8 cellular contexts compared by ENCODE assay signal in the genomic region with DNA sequence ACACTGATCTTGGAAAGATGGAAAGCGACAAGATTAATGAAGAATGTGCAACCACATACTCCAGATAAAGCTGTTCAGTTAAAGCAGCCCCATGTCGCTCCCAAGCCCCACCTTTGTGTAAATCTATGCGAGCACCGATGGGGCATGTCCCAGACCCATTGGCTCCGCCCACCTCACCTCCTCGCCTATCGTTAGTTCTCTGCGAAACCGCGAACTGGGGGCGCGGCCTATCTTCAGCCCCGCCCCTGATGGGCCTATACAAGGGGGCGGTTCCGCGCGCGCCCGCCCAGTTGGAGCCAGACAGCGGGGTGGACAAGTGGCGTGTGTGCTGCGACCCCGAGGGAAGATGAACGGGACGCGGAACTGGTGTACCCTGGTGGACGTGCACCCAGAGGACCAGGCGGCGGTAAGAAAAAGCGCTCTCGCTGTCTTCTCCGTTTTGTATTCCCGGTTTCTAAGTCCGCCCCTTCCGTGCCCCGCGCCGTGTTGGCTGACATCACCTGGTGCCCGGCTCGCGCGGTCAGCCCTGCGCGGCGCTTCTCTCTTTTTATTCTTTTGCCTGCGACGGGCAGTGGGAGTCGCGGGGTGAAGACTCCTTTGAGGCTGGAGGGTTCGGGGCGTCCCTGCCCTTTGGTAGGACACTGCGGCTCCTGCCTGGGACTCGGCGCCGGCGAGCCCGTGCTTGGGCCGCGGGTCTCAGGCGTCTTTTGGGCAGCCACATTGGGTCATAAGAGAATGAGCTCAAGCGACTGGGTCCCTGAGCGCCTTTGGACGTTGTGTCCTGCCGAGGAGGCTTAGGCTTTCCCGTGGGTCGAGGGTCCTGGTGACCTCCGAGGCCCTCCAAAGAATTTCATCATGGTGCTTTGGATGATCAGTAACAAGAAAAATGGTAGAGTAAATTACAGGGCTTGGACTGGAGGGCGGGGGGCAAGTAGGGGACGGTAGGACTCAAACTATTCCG. TPM values are rescaled to one million over a fixed set of nuclear protein-coding genes. Genes with fewer than 3 reads are reported as not detected.
DNase-seq lines count a peak whose midpoint lies in the region; ATAC-seq lines count a peak whose summit lies in the region.

A gene with protein sequence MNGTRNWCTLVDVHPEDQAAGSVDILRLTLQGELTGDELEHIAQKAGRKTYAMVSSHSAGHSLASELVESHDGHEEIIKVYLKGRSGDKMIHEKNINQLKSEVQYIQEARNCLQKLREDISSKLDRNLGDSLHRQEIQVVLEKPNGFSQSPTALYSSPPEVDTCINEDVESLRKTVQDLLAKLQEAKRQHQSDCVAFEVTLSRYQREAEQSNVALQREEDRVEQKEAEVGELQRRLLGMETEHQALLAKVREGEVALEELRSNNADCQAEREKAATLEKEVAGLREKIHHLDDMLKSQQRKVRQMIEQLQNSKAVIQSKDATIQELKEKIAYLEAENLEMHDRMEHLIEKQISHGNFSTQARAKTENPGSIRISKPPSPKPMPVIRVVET (plus strand): TSS at position 289 of the 961 bp plus-strand sequence. CDS start 58 bp downstream, at position 347.

- peaks cover 0 to 11% (median 0%) of the 10 kb centered on the region in 11 experiments; a peak in 3 of 22 replicates for H3K36me3 ChIP-seq in BLaER1 treated with 17β-estradiol and CSF1 and Interleukin-3, amounts not matched to agents 10 nM and 100 nM

- ATAC-seq in GM19351 (IDR thresholded peaks at IDR 0.05; ENCODE audit: unreplicated experiment) (peak; percentile 95), HG03520 (IDR thresholded peaks at IDR 0.05; ENCODE audit: unreplicated experiment) (peak; percentile 89)
- peak; percentile 97 for ATAC-seq in activated CD8-positive, alpha-beta T cell treated with anti-CD3 and anti-CD28 coated beads, Interleukin-2, amount 10 ng/mL, durations not matched to agents 7 days and 5 days

- H3K4me1 Mint-ChIP-seq in activated CD8-positive, alpha-beta T cell treated with anti-CD3 and anti-CD28 coated beads, Interleukin-2, amount 10 ng/mL, durations not matched to agents 7 days and 5 days (ENCODE audit: low read depth), result peaks cover 22% of the 10 kb centered on the region

- no peaks in the 10 kb centered on the region for H3K36me3 Mint-ChIP-seq in activated CD8-positive, alpha-beta T cell treated with anti-CD3 and anti-CD28 coated beads, Interleukin-2, amount 10 ng/mL, durations not matched to agents 7 days and 5 days (ENCODE audit: low read depth)

- peaks cover 26 to 37% (median 34%) of the 10 kb centered on the region in 11 experiments for H3K27me3 ChIP-seq in BLaER1 treated with 17β-estradiol and CSF1 and Interleukin-3, amounts not matched to agents 10 nM and 100 nM

- peak; percentile 97 for DNase-seq in NCI-H748 (lab: John Stamatoyannopoulos, UW; ENCODE audit: unreplicated experiment)
- peak; percentile 94 for DNase-seq in activated CD8-positive, alpha-beta T cell treated with anti-CD3 and anti-CD28 coated beads, Interleukin-2, amount 10 ng/mL, durations not matched to agents 7 days and 5 days
- peak; percentile 92 for DNase-seq in effector CD4-positive, alpha-beta T cell
- DNase-seq in medulla oblongata (ENCODE audit: extremely low spot score), result peak; percentile 91
- DNase-seq in stimulated activated CD8-positive, alpha-beta memory T cell treated with anti-CD3 and anti-CD28 coated beads, Interleukin-12 subunit alpha, Interleukin-12 subunit beta, amount 100 ng/mL, for 1 hour (ENCODE audit: low read depth), result peak; percentile 86

- H3K4me3 Mint-ChIP-seq in activated CD8-positive, alpha-beta T cell treated with anti-CD3 and anti-CD28 coated beads, Interleukin-2, amount 10 ng/mL, durations not matched to agents 7 days and 5 days, result peak within 1 kb of the TSS; percentile 87

- peak within 1 kb of the TSS; percentile 53 to 72 (median 62) for H3K4me3 ChIP-seq in BLaER1 treated with 17β-estradiol and CSF1 and Interleukin-3, amounts not matched to agents 10 nM and 100 nM

- H3K27ac Mint-ChIP-seq in activated CD8-positive, alpha-beta T cell treated with anti-CD3 and anti-CD28 coated beads, Interleukin-2, amount 10 ng/mL, durations not matched to agents 7 days and 5 days, result peak within 1 kb of the TSS; percentile 43

- H3K9ac ChIP-seq in BLaER1 treated with 17β-estradiol and CSF1 and Interleukin-3, amounts not matched to agents 10 nM and 100 nM, result peak within 1 kb of the TSS in 10 of 11 experiments; percentile 43 to 69 (median 54); a peak in 20 of 22 replicates

- POLR2A ChIA-PET in activated CD8-positive, alpha-beta T cell treated with anti-CD3 and anti-CD28 coated beads, Interleukin-2, amount 10 ng/mL, durations not matched to agents 7 days and 5 days (lab: Charles Lee), result interaction anchor here (0.6 to 1.2 kb wide), 3 partner anchors 19 to 344 kb away, joined by 3 to 4 read pairs (median 3); a partner anchor contains a TSS

- H3K4me1 ChIP-seq in BLaER1 treated with 17β-estradiol and CSF1 and Interleukin-3, amounts not matched to agents 10 nM and 100 nM, result peaks cover 12 to 23% (median 19%) of the 10 kb centered on the region in 10 experiments

- CTCF ChIA-PET in activated CD8-positive, alpha-beta T cell treated with anti-CD3 and anti-CD28 coated beads, Interleukin-2, amount 10 ng/mL, durations not matched to agents 7 days and 5 days (lab: Charles Lee), result interaction anchor here (1.4 to 1.8 kb wide), 4 partner anchors 54 to 296 kb away, joined by 3 to 7 read pairs (median 4); no protein-coding TSS in a partner anchor

- H3K9me3 ChIP-seq in BLaER1 treated with 17β-estradiol and CSF1 and Interleukin-3, amounts not matched to agents 10 nM and 100 nM (replicated peaks in 1 of 11), result peaks cover 0 to 11% (median 0%) of the 10 kb centered on the region in 11 experiments; a peak in 2 of 22 replicates

- H3K9me3 Mint-ChIP-seq in activated CD8-positive, alpha-beta T cell treated with anti-CD3 and anti-CD28 coated beads, Interleukin-2, amount 10 ng/mL, durations not matched to agents 7 days and 5 days (ENCODE audit: insufficient read depth), result no peaks in the 10 kb centered on the region

- 0 out of 22 replicates have a peak, but pooled peaks cover 0 to 3% (median 0%) of the 10 kb centered on the region in 11 experiments for H4K20me1 ChIP-seq in BLaER1 treated with 17β-estradiol and CSF1 and Interleukin-3, amounts not matched to agents 10 nM and 100 nM

- peak within 1 kb of the TSS; percentile 76 to 98 (median 91) for H3K4me2 ChIP-seq in BLaER1 treated with 17β-estradiol and CSF1 and Interleukin-3, amounts not matched to agents 10 nM and 100 nM

- peaks cover 12% of the 10 kb centered on the region for H3K27me3 Mint-ChIP-seq in activated CD8-positive, alpha-beta T cell treated with anti-CD3 and anti-CD28 coated beads, Interleukin-2, amount 10 ng/mL, durations not matched to agents 7 days and 5 days (ENCODE audit: low read depth)

- no peak within 1 kb of the TSS for H3K27ac ChIP-seq in BLaER1 treated with 17β-estradiol and CSF1 and Interleukin-3, amounts not matched to agents 10 nM and 100 nM

RNA-seq across cellular contexts. Expression of the gene that starts here (rescaled TPM):
- total RNA-seq in activated CD8-positive, alpha-beta T cell treated with anti-CD3 and anti-CD28 coated beads, Interleukin-2, amount 10 ng/mL, durations not matched to agents 7 days and 5 days, result under 1 TPM; 0.42 TPM

Comparison
In these comparisons a context has a peak if more than half of its experiments do, and no peak if none do; other contexts are left out.
1. Peak in DNase-seq and ATAC-seq in activated CD8-positive, alpha-beta T cell treated with anti-CD3 and anti-CD28 coated beads, Interleukin-2, amount 10 ng/mL, durations not matched to agents 7 days and 5 days; RNA of the gene not detected or under 1 TPM.